Comparison of ENCODE assay signal across 8 cellular contexts in the genomic region with DNA sequence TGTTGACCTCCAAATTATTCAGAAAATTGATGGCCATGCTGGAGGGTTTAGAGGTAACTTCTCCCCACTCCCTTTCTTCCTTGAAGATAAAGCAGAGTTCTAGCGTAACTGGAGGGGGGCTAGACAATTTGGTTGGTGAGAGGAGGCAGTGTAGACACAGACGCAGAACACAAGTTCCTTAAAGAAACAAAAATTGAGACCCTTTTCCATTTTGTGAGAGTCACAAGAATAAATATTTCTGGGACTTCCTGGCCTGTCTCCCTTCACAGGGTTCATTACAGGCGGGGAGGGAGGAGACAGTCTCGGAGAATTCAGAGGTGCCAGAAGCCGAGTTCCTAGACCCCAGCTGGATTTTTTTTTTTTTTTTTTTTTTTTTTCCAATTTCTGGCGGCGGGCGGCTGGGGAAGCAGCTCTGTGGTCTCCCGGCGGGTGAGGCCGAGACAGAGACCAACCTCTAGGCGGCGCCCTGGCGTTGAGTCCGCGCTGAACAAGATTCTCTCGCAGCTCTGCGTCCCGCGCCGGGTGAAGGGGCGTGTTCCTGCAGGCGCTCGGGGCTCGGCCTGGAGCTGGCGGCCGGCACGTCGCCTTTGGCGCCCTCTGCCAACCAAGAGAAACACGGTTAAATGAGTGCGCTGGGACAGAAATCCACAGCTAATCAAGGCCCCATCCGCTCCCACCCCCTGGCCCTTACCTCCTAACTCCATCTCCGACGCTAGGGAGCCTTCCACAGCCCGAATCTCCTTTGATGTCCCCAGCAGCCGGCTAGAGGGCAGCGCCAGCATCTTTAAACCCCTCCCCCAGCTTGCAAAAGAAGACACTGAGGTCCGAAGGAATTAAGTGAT. TPM values are rescaled to one million over a fixed set of nuclear protein-coding genes. Genes with fewer than 3 reads are reported as not detected.
DNase-seq lines count a peak whose midpoint lies in the region; ATAC-seq and TF ChIP-seq lines count a peak whose summit lies in the region.

No MANE protein-coding gene starts in this region.

- H3K9me3 ChIP-seq in T-helper 17 cell (ENCODE audit: control insufficient read depth, low read length, poor library complexity, severe bottlenecking) = no peaks in the 10 kb centered on the region
- H3K9me3 ChIP-seq in body of pancreas = no peaks in the 10 kb centered on the region

- H3K27me3 ChIP-seq in body of pancreas = peaks cover 0 to 77% of the 10 kb centered on the region in 2 donors

- WGBS in body of pancreas, 2 donors = 3 to 7% methylated on average over 18 to 38 of the region's 39 CpGs

- DNase-seq in T-helper 17 cell (peak; percentile 49 to 60 (median 53)), body of pancreas (peak; percentile 53 to 69 (median 65)), left kidney (ENCODE audit: low read depth, low spot score) (peak; percentile 98), cortex of kidney (lab: John Stamatoyannopoulos, UW) (no peak)
- DNase-seq in stimulated activated CD8-positive, alpha-beta memory T cell treated with anti-CD3 and anti-CD28 coated beads, Interleukin-2, amount 100 ng/mL, for 48 hours (ENCODE audit: low read depth in 2 of 2) = peak; percentile 78 to 87

- TF ChIP-seq POLR2A in body of pancreas (IDR thresholded peaks at IDR 0.05) = no peak

- no peak overlapping the region for H3K27ac Mint-ChIP-seq in T-helper 17 cell

- H3K4me1 Mint-ChIP-seq in T-helper 17 cell = peaks cover 10% of the 10 kb centered on the region

- H3K36me3 Mint-ChIP-seq in T-helper 17 cell (ENCODE audit: low read depth) = no peaks in the 10 kb centered on the region

- H3K27ac ChIP-seq in body of pancreas = no peak overlapping the region

- intact Hi-C loops in body of pancreas (cut with DNase I) = no loop called here

- no peak overlapping the region for H3K4me3 Mint-ChIP-seq in T-helper 17 cell

- peaks cover 11% of the 10 kb centered on the region for H3K4me1 ChIP-seq in body of pancreas

- peak; percentile 79 for TF ChIP-seq CTCF in GM12873 (IDR thresholded peaks at IDR 0.05; ENCODE audit: insufficient read depth, low read depth, low read length, missing control alignments)
- peak; percentile 61 for TF ChIP-seq CTCF in LNCAP (IDR thresholded peaks at IDR 0.05)
- TF ChIP-seq CTCF in body of pancreas (IDR thresholded peaks at IDR 0.05) = peak; percentile 12 to 44 (median 35)

- ATAC-seq in T-helper 17 cell (peak; percentile 84), body of pancreas (peak; percentile 81), HG02870 (IDR thresholded peaks at IDR 0.05; ENCODE audit: unreplicated experiment) (no peak)

- H3K27me3 Mint-ChIP-seq in T-helper 17 cell = peaks cover 93% of the 10 kb centered on the region

- H3K36me3 ChIP-seq in body of pancreas (replicated peaks in 1 of 2; ENCODE audit: insufficient read depth in 1 of 2, low read depth in 2 of 2) = no peaks in the 10 kb centered on the region

- H3K4me3 ChIP-seq in body of pancreas = no peak overlapping the region

RNA-seq across cellular contexts. Expression of a gene that starts 10.2 kb away (rescaled TPM):
- total RNA-seq in T-helper 17 cell (under 1 TPM in 1 of 2 donors, not detected in 1; 0.16 TPM), body of pancreas (not detected)

RNA-seq across cellular contexts. Expression of a gene that starts 21.3 kb away (rescaled TPM):
- not detected for total RNA-seq in T-helper 17 cell
- total RNA-seq in body of pancreas = not detected

RNA-seq across cellular contexts. Expression of a gene that starts 25.6 kb away (rescaled TPM):
- under 1 TPM in 1 of 2 donors, not detected in 1; 0.82 TPM for total RNA-seq in T-helper 17 cell
- total RNA-seq in body of pancreas = under 1 TPM in 1 of 2 donors, not detected in 1; 0.52 TPM

RNA-seq across cellular contexts. Expression of a gene that starts 31.6 kb away (rescaled TPM):
- not detected for total RNA-seq in T-helper 17 cell
- 1 to 10 TPM; 2.1 to 2.6 TPM for total RNA-seq in body of pancreas

RNA-seq across cellular contexts. Expression of a gene that starts 42.8 kb away (rescaled TPM):
- total RNA-seq in T-helper 17 cell = not detected
- under 1 TPM in 1 of 2 donors, not detected in 1; 0.99 TPM for total RNA-seq in body of pancreas
